9 cellular contexts compared by ENCODE assay signal in the genomic region with DNA sequence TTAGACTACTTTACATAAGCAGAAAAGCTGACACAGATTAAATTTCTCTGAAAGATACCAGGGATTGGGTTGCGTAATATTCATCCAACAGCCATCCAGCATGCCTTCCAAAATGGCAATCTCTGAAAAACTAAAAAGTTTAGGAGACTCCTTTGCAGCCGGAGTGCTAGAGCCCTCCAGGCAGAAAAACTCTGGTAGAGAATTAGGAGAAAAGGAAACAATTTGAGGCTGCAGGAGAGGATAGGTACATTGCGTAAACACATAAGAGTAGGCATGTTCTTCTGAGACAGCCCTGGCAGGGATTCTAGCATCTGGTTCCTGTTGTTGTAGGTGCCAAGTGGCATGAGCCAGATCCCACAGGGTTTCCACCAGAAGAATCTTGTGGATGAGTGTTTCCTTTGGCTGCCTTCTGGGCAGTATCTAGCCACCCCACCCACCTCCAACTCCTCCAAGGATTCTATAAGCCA.
DNase-seq lines count a peak whose midpoint lies in the region; ATAC-seq, FAIRE-seq and TF ChIP-seq lines count a peak whose summit lies in the region.
"Had no signal": no experiment of that assay in that cellular context is flagged by ENCODE, and none has a peak within 500 bp of the region (broad histone marks: within the 10 kb centered on the region; RNA-seq: fewer than 3 reads in every experiment).

No MANE protein-coding gene starts in this region.

- no peak overlapping the region for H3K27ac ChIP-seq in A549
- no peak overlapping the region for H3K27ac ChIP-seq in lung (ENCODE audit: low read depth in 1 of 2, low read length in 1 of 2)
- H3K27ac ChIP-seq in effector memory CD4-positive, alpha-beta T cell (ENCODE audit: insufficient read depth, low read length, poor library complexity, severe bottlenecking) = no peak overlapping the region
- H3K27ac ChIP-seq: Peyer's patch had no signal

- H3K9me3 ChIP-seq in A549 (no peaks in the 10 kb centered on the region), lung (ENCODE audit: control insufficient read depth in 2 of 2, insufficient read depth in 1 of 2, low read length in 1 of 2) (no peaks in the 10 kb centered on the region)
- H3K9me3 ChIP-seq in effector memory CD4-positive, alpha-beta T cell (ENCODE audit: control insufficient read depth, low read length) = no peaks in the 10 kb centered on the region
- H3K9me3 ChIP-seq: Peyer's patch had no signal

- POLR2A ChIA-PET in A549 (lab: Yijun Ruan, JAX) = no interaction called here

- TF ChIP-seq RAD21 in A549 (conservative IDR thresholded peaks at IDR 0.05 in 1 of 2, IDR thresholded peaks at IDR 0.05 in 1 of 2) = no peak

- no peaks in the 10 kb centered on the region for H3K27me3 ChIP-seq in lung (ENCODE audit: control insufficient read depth, insufficient read depth)
- H3K27me3 ChIP-seq in effector memory CD4-positive, alpha-beta T cell (replicated peaks; ENCODE audit: control insufficient read depth, insufficient read depth, low read length, poor library complexity, severe bottlenecking) = no peaks in the 10 kb centered on the region
- H3K27me3 ChIP-seq: Peyer's patch had no signal

- H3K4me2 ChIP-seq in A549 = no peak overlapping the region

- ATAC-seq in A549 (no peak), lung (ENCODE audit: insufficient read depth, low FRiP score) (peak; percentile 47), HG02938 (IDR thresholded peaks at IDR 0.05; ENCODE audit: unreplicated experiment) (no peak), GM18517 (IDR thresholded peaks at IDR 0.05; ENCODE audit: unreplicated experiment) (no peak)

- no peak for TF ChIP-seq EP300 in A549 (IDR thresholded peaks at IDR 0.05)

- DNase-seq in A549 (ENCODE audit: low read depth in 1 of 2, low spot score in 1 of 2) (no peak), HS-5 (ENCODE audit: low read depth) (peak; percentile 43), choroid plexus epithelial cell (ENCODE audit: low read depth) (peak; percentile 14), lung (ENCODE audit: low spot score) (no peak), midbrain (lab: John Stamatoyannopoulos, UW) (no peak)
- DNase-seq in effector memory CD4-positive, alpha-beta T cell = no peak
- DNase-seq: Peyer's patch had no signal

- H3K4me1 ChIP-seq in A549 (no peaks in the 10 kb centered on the region), lung (ENCODE audit: control insufficient read depth in 2 of 2, insufficient read depth in 2 of 2, low read length in 2 of 2) (no peaks in the 10 kb centered on the region)
- no peaks in the 10 kb centered on the region for H3K4me1 ChIP-seq in effector memory CD4-positive, alpha-beta T cell (ENCODE audit: control insufficient read depth, insufficient read depth, low read length, poor library complexity, severe bottlenecking)
- H3K4me1 ChIP-seq: Peyer's patch had no signal

- no peaks in the 10 kb centered on the region for H3K36me3 ChIP-seq in lung (ENCODE audit: control insufficient read depth in 2 of 2, insufficient read depth in 2 of 2, low read length in 2 of 2)
- H3K36me3 ChIP-seq in effector memory CD4-positive, alpha-beta T cell (ENCODE audit: control insufficient read depth, insufficient read depth, low read length) = no peaks in the 10 kb centered on the region
- H3K36me3 ChIP-seq: Peyer's patch had no signal

- H3K4me3 ChIP-seq in A549 = no peak overlapping the region
- H3K4me3 ChIP-seq in choroid plexus epithelial cell (ENCODE audit: low read depth, low read length) = no peak overlapping the region
- H3K4me3 ChIP-seq in lung = no peak overlapping the region
- H3K4me3 ChIP-seq in effector memory CD4-positive, alpha-beta T cell (ENCODE audit: insufficient read depth, low read depth, low read length, poor library complexity, severe bottlenecking) = no peak overlapping the region
- H3K4me3 ChIP-seq: Peyer's patch had no signal

- TF ChIP-seq CTCF in A549 (IDR thresholded peaks at IDR 0.05) = no peak
- TF ChIP-seq CTCF in choroid plexus epithelial cell (conservative IDR thresholded peaks at IDR 0.05; ENCODE audit: low read depth, low read length) = no peak
- TF ChIP-seq CTCF in lung (IDR thresholded peaks at IDR 0.05; ENCODE audit: control extremely low read depth, extremely low read depth) = no peak

- CTCF ChIA-PET in A549 (lab: Yijun Ruan, JAX) = no interaction called here

- 96% methylated on average over 3 of the region's 3 CpGs for WGBS in A549 (ENCODE audit: missing lambda C conversion rate)
- WGBS in lung, 2 donors = 66 to 76% methylated on average over 3 of the region's 3 CpGs

- FAIRE-seq in A549 (lab: Jason Lieb, UNC) = no peak

- no peak for TF ChIP-seq POLR2A in A549 (IDR thresholded peaks at IDR 0.05; ENCODE audit: low read length)

TF ChIP-seq in A549, 52 proteins besides CTCF, POLR2A, EP300 and RAD21:
- TF ChIP-seq RARB (CRISPR knock-in tag; IDR thresholded peaks at IDR 0.05) = no peak
- TF ChIP-seq CEBPB (IDR thresholded peaks at IDR 0.05) = peak; percentile 74 to 89; a peak in 3 of 4 replicates
- TF ChIP-seq, protein P1, sequence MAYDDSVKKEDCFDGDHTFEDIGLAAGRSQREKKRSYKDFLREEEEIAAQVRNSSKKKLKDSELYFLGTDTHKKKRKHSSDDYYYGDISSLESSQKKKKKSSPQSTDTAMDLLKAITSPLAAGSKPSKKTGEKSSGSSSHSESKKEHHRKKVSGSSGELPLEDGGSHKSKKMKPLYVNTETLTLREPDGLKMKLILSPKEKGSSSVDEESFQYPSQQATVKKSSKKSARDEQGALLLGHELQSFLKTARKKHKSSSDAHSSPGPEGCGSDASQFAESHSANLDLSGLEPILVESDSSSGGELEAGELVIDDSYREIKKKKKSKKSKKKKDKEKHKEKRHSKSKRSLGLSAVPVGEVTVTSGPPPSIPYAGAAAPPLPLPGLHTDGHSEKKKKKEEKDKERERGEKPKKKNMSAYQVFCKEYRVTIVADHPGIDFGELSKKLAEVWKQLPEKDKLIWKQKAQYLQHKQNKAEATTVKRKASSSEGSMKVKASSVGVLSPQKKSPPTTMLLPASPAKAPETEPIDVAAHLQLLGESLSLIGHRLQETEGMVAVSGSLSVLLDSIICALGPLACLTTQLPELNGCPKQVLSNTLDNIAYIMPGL (CRISPR knock-in tag; IDR thresholded peaks at IDR 0.05; ENCODE audit: borderline replicate concordance) = no peak

Comparison
In these comparisons a context has a peak if more than half of its experiments do, and no peak if none do; other contexts are left out.
1. DNase-seq: peak in HS-5 (single experiment) and choroid plexus epithelial cell (single experiment); none in A549 (0 of 2), lung (single experiment), midbrain (single experiment) and effector memory CD4-positive, alpha-beta T cell (0 of 3).